In the genomic region with DNA sequence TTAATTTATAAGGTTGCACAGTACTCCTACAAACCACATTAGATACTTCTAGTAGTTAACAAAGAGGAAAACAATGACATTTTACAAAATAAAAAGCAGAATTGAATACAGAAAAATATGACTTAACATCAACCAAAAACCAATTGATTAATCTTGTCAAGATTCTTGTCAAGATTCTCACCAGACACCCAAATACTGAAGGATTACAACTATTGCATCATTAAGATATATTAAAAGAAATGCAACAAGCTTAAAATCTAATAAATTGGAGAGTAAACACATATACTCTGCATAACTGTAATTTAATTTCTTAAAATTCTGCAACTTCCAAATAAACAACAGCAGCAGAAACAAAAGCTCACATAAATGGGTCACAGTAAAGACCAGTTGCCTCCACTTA, we compare ENCODE assay signal across 22 cellular contexts. TPM values are rescaled to one million over a fixed set of nuclear protein-coding genes. Genes with fewer than 3 reads are reported as not detected.
DNase-seq lines count a peak whose midpoint lies in the region; ATAC-seq and TF ChIP-seq lines count a peak whose summit lies in the region.
"Had no signal": no experiment of that assay in that cellular context is flagged by ENCODE, and none has a peak within 500 bp of the region (broad histone marks: within the 10 kb centered on the region; RNA-seq: fewer than 3 reads in every experiment).

No MANE protein-coding gene starts in this region.

- H3K9me3 Mint-ChIP-seq in osteocyte (ENCODE audit: unreplicated experiment) (no peaks in the 10 kb centered on the region), nephron progenitor cell (no peaks in the 10 kb centered on the region)
- H3K9me3 Mint-ChIP-seq in activated CD4-positive, alpha-beta T cell treated with anti-CD3 and anti-CD28 coated beads, Interleukin-2, amount 10 ng/mL, durations not matched to agents 24 days and 14 days: no peaks in the 10 kb centered on the region
- H3K9me3 Mint-ChIP-seq: CD4-positive, alpha-beta T cell had no signal

- peaks cover 88% of the 10 kb centered on the region for H3K79me2 ChIP-seq in hepatocyte

- no peak for TF ChIP-seq RAD21 in IMR-90 (IDR thresholded peaks at IDR 0.05; ENCODE audit: low read length)

- dilution Hi-C loops in IMR-90 (cut with HindIII; ENCODE audit: low sequenced_read_pairs, unreplicated experiment): no loop called here

- no peak overlapping the region for H3K27ac ChIP-seq in IMR-90 (ENCODE audit: insufficient read depth, low read length)
- no peak overlapping the region for H3K27ac ChIP-seq in hepatocyte
- H3K27ac ChIP-seq: BLaER1 had no signal

- no peak for ATAC-seq in IMR-90 (ENCODE audit: low read depth)
- ATAC-seq: GM12878, Panc1 had no signal

- H4K5ac ChIP-seq in IMR-90 (ENCODE audit: low read depth, low read length): no peak overlapping the region

- H3K56ac ChIP-seq in IMR-90 (ENCODE audit: extremely low read depth, insufficient read depth, low read length): no peak overlapping the region

- H3K9ac ChIP-seq in IMR-90 (ENCODE audit: low read depth, low read length): no peak overlapping the region
- H3K9ac ChIP-seq in endocrine pancreas (ENCODE audit: control insufficient read depth, insufficient read depth, low read length): no peak overlapping the region
- H3K9ac ChIP-seq: BLaER1 had no signal

- H3K27me3 ChIP-seq in IMR-90 (ENCODE audit: control insufficient read depth, insufficient read depth, low read length) (no peaks in the 10 kb centered on the region), endocrine pancreas (ENCODE audit: control insufficient read depth, insufficient read depth, low read length) (no peaks in the 10 kb centered on the region), hepatocyte (no peaks in the 10 kb centered on the region)

- H3K79me1 ChIP-seq in IMR-90 (ENCODE audit: low read depth in 1 of 2, low read length in 2 of 2): peaks cover 25 to 72% of the 10 kb centered on the region in 2 experiments

- H3K4ac ChIP-seq in IMR-90 (ENCODE audit: low read depth, low read length): no peak overlapping the region

- in situ Hi-C loops in IMR-90 (cut with MboI; ENCODE audit: low sequenced_read_pairs): no loop called here

- DNase-seq in IMR-90 (no peak), hepatocyte (ENCODE audit: low spot score) (no peak), osteocyte (ENCODE audit: extremely low spot score, unreplicated experiment) (no peak), iPS-NIHi11 (ENCODE audit: low spot score) (no peak), nephron progenitor cell (no peak)
- no peak for DNase-seq in activated CD4-positive, CD25-positive, alpha-beta regulatory T cell (lab: John Stamatoyannopoulos, UW)
- no peak for DNase-seq in activated CD4-positive, alpha-beta T cell treated with anti-CD3 and anti-CD28 coated beads, Interleukin-2, amount 10 ng/mL, durations not matched to agents 24 days and 14 days
- DNase-seq: CD4-positive, alpha-beta T cell; COR-L47; DMS 273 treated with DMSO at 0.1 percent for 48 hours; DND-41; KBM-7; NCI-H1092; NCI-H1436; NCI-H187 treated with DMSO at 0.1 percent for 48 hours; NCI-H510A; NCI-H748 treated with DMSO at 0.1 percent for 48 hours; NK-92 treated with Interleukin-12 subunit alpha and Interleukin-12 subunit beta, amount 100 ng/mL, for 24 hours had no signal

- peaks cover 9% of the 10 kb centered on the region for H3K9me1 ChIP-seq in IMR-90 (ENCODE audit: insufficient read depth, low read length)

- no peak overlapping the region for H4K91ac ChIP-seq in IMR-90 (ENCODE audit: insufficient read depth, low read depth, low read length)

- no TSS peak for BruUV-seq in IMR-90 (replicated peaks; lab: Mats Ljungman, UMichigan)

- H4K20me1 ChIP-seq in IMR-90 (ENCODE audit: insufficient read depth, low read length) (peaks cover 40% of the 10 kb centered on the region), hepatocyte (ENCODE audit: insufficient read depth, poor library complexity, severe bottlenecking) (peaks cover 10% of the 10 kb centered on the region)

- peaks cover 56% of the 10 kb centered on the region for H3K4me1 Mint-ChIP-seq in osteocyte (ENCODE audit: unreplicated experiment)
- H3K4me1 Mint-ChIP-seq in activated CD4-positive, alpha-beta T cell treated with anti-CD3 and anti-CD28 coated beads, Interleukin-2, amount 10 ng/mL, durations not matched to agents 24 days and 14 days: peaks cover 5% of the 10 kb centered on the region
- H3K4me1 Mint-ChIP-seq in nephron progenitor cell: peaks cover 45% of the 10 kb centered on the region

- H2AFZ ChIP-seq in IMR-90 (replicated peaks; ENCODE audit: low read length, poor library complexity) (no peak overlapping the region), hepatocyte (no peak overlapping the region)

- no peaks in the 10 kb centered on the region for H3K9me3 ChIP-seq in IMR-90 (ENCODE audit: control insufficient read depth, insufficient read depth, low read length)
- no peaks in the 10 kb centered on the region for H3K9me3 ChIP-seq in endocrine pancreas (ENCODE audit: control insufficient read depth, low read length)
- H3K9me3 ChIP-seq in hepatocyte (ENCODE audit: low read depth): no peaks in the 10 kb centered on the region
- H3K9me3 ChIP-seq: BLaER1 had no signal

- H3K14ac ChIP-seq in IMR-90 (replicated peaks; ENCODE audit: low read depth, low read length): no peak overlapping the region

- no peak for TF ChIP-seq CTCF in IMR-90 (conservative IDR thresholded peaks at IDR 0.05; ENCODE audit: low read depth, low read length)
- no peak for TF ChIP-seq CTCF in hepatocyte (IDR thresholded peaks at IDR 0.05; ENCODE audit: poor library complexity)
- no peak for TF ChIP-seq CTCF in osteocyte (IDR thresholded peaks at IDR 0.05)
- no peak for TF ChIP-seq CTCF in nephron progenitor cell (IDR thresholded peaks at IDR 0.05)

- H3K4me1 ChIP-seq in IMR-90 (ENCODE audit: control insufficient read depth, insufficient read depth, low read length) (peaks cover 10% of the 10 kb centered on the region), endocrine pancreas (ENCODE audit: control insufficient read depth, insufficient read depth, low read length) (peaks cover 14% of the 10 kb centered on the region), hepatocyte (ENCODE audit: insufficient read depth) (peaks cover 5% of the 10 kb centered on the region)

- H3K36me3 ChIP-seq in IMR-90 (ENCODE audit: control insufficient read depth, insufficient read depth, low read length): peaks cover 2% of the 10 kb centered on the region
- H3K36me3 ChIP-seq in endocrine pancreas (ENCODE audit: control insufficient read depth, insufficient read depth, low read length): no peaks in the 10 kb centered on the region
- H3K36me3 ChIP-seq in hepatocyte (replicated peaks; ENCODE audit: insufficient read depth, low read depth): no peaks in the 10 kb centered on the region
- H3K36me3 ChIP-seq: BLaER1 had no signal

- no peaks in the 10 kb centered on the region for H3K27me3 Mint-ChIP-seq in osteocyte (ENCODE audit: unreplicated experiment)
- peaks cover 52% of the 10 kb centered on the region for H3K27me3 Mint-ChIP-seq in activated CD4-positive, alpha-beta T cell treated with anti-CD3 and anti-CD28 coated beads, Interleukin-2, amount 10 ng/mL, durations not matched to agents 24 days and 14 days
- H3K27me3 Mint-ChIP-seq in nephron progenitor cell (ENCODE audit: low read depth, poor library complexity): peaks cover 6% of the 10 kb centered on the region

- H2BK20ac ChIP-seq in IMR-90 (ENCODE audit: low read depth, low read length): no peak overlapping the region

- no peak overlapping the region for H2AK5ac ChIP-seq in IMR-90 (ENCODE audit: low read depth, low read length)

- no peak overlapping the region for H3K4me2 ChIP-seq in IMR-90 (ENCODE audit: low read depth, low read length)
- peak overlapping the region; percentile 94 for H3K4me2 ChIP-seq in hepatocyte
- H3K4me2 ChIP-seq: BLaER1 had no signal

- no peak overlapping the region for H3K18ac ChIP-seq in IMR-90 (ENCODE audit: low read depth, low read length)

- H3K4me3 ChIP-seq in IMR-90 (ENCODE audit: insufficient read depth, low read depth, low read length) (no peak overlapping the region), endocrine pancreas (ENCODE audit: control insufficient read depth, insufficient read depth, low read length) (peak overlapping the region; percentile 16), hepatocyte (peak overlapping the region; percentile 1)
- H3K4me3 ChIP-seq: BLaER1, GM12878 had no signal

- H2BK120ac ChIP-seq in IMR-90 (ENCODE audit: low read depth, low read length): no peak overlapping the region

- H3K36me3 Mint-ChIP-seq in osteocyte (ENCODE audit: unreplicated experiment): peaks cover 14% of the 10 kb centered on the region
- no peaks in the 10 kb centered on the region for H3K36me3 Mint-ChIP-seq in activated CD4-positive, alpha-beta T cell treated with anti-CD3 and anti-CD28 coated beads, Interleukin-2, amount 10 ng/mL, durations not matched to agents 24 days and 14 days (ENCODE audit: low read depth)
- peaks cover 23% of the 10 kb centered on the region for H3K36me3 Mint-ChIP-seq in nephron progenitor cell (ENCODE audit: low read depth)

- no peak overlapping the region for H4K8ac ChIP-seq in IMR-90 (ENCODE audit: low read depth in 2 of 2, low read length in 2 of 2)

- TF ChIP-seq POLR2A in IMR-90 (IDR thresholded peaks at IDR 0.05; ENCODE audit: low read depth, low read length): no peak

- H3K27ac Mint-ChIP-seq in osteocyte (ENCODE audit: unreplicated experiment): no peak overlapping the region
- no peak overlapping the region for H3K27ac Mint-ChIP-seq in activated CD4-positive, alpha-beta T cell treated with anti-CD3 and anti-CD28 coated beads, Interleukin-2, amount 10 ng/mL, durations not matched to agents 24 days and 14 days
- no peak overlapping the region for H3K27ac Mint-ChIP-seq in nephron progenitor cell
- H3K27ac Mint-ChIP-seq: CD4-positive, alpha-beta T cell had no signal

- 0 out of 2 replicates have a peak overlapping the region, but pooled peaks have one; percentile 36 for H3K23ac ChIP-seq in IMR-90 (ENCODE audit: low read depth, low read length)

- intact Hi-C loops in IMR-90 (cut with micrococcal nuclease): no loop called here
- intact Hi-C loops in activated CD4-positive, alpha-beta T cell treated with anti-CD3 and anti-CD28 coated beads, Interleukin-2, amount 10 ng/mL, durations not matched to agents 24 days and 14 days (cut with micrococcal nuclease): no loop called here

- H3K9me2 ChIP-seq in hepatocyte (replicated peaks; ENCODE audit: insufficient read depth): no peaks in the 10 kb centered on the region

- POLR2A ChIA-PET in IMR-90 (lab: Charles Lee; ENCODE audit: unreplicated experiment): no interaction called here

- H2BK15ac ChIP-seq in IMR-90 (ENCODE audit: low read depth, low read length): no peak overlapping the region

- no peak overlapping the region for H2BK5ac ChIP-seq in IMR-90 (ENCODE audit: low read depth, low read length, poor library complexity, severe bottlenecking)

- H2AK9ac ChIP-seq in IMR-90 (replicated peaks; ENCODE audit: low read depth, low read length, poor library complexity): no peak overlapping the region

- H3K4me3 Mint-ChIP-seq in osteocyte (ENCODE audit: unreplicated experiment) (peak overlapping the region; percentile 47), nephron progenitor cell (no peak overlapping the region)
- H3K4me3 Mint-ChIP-seq in activated CD4-positive, alpha-beta T cell treated with anti-CD3 and anti-CD28 coated beads, Interleukin-2, amount 10 ng/mL, durations not matched to agents 24 days and 14 days: no peak overlapping the region
- H3K4me3 Mint-ChIP-seq: CD4-positive, alpha-beta T cell had no signal

- CTCF ChIA-PET in IMR-90 (lab: Yijun Ruan, JAX): no interaction called here

RNA-seq across cellular contexts. Expression of gene WLS, which starts 4.7 kb away (rescaled TPM):
- total RNA-seq in IMR-90 (2012; rRNA removed) (139 and 157 TPM in 2 replicates), hepatocyte (102 and 115 TPM in 2 replicates), osteocyte (334 and 341 TPM in 2 replicates)
- polyA plus RNA-seq in IMR-90 (2012; rRNA removed) (105 and 152 TPM in 2 replicates), hepatocyte (66.3 and 79.9 TPM in 2 replicates)
- polyA plus RNA-seq in IMR-90 (2012; cell fraction: cytosol; rRNA removed): 50.8 and 60.3 TPM in 2 replicates
- polyA plus RNA-seq in IMR-90 (2012; cell fraction: nucleus; rRNA removed; ENCODE audit: low replicate concordance): 47.7 and 165 TPM in 2 replicates
- total RNA-seq in activated CD4-positive, alpha-beta T cell treated with anti-CD3 and anti-CD28 coated beads, Interleukin-2, amount 10 ng/mL, durations not matched to agents 24 days and 14 days: 0.19 TPM in 1 of 2 replicates, not detected in the other

Comparison
In these comparisons a context has a peak if more than half of its experiments do, and no peak if none do; other contexts are left out.
1. RNA of gene WLS, which starts 4.7 kb away (total RNA-seq): 334 to 341 TPM in osteocyte, 139 to 157 TPM in IMR-90 and 102 to 115 TPM in hepatocyte; 0.19 TPM in activated CD4-positive, alpha-beta T cell treated with anti-CD3 and anti-CD28 coated beads, Interleukin-2, amount 10 ng/mL, durations not matched to agents 24 days and 14 days; every median in the first group is over 10 times any median in the second.